In the genomic region with DNA sequence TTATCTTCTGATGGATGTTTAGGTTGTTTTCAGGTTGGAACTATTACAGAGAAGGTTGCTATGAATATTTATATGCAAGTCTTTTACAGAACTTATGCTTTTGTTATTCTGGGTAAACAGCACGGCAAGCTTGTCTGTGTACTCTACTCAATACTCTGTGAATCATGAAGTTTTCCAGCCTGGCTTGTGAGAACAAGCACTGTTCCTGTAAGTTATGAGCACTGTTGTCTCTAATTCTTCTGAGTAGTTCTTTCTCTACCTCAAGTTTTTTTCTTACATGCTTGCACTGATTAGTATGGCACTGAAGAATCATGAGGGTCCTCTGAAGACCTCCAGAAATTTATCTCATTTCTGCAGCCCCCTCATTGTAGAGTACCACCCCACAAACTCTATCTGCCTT, we compare ENCODE assay signal across 36 cellular contexts.
"Had no signal": no experiment of that assay in that cellular context is flagged by ENCODE, and none has a peak within 500 bp of the region (broad histone marks: within the 10 kb centered on the region; RNA-seq: fewer than 3 reads in every experiment).

No MANE protein-coding gene starts in this region.

- ATAC-seq: activated CD8-positive, alpha-beta T cell treated with anti-CD3 and anti-CD28 coated beads for 36 hours; activated naive CD8-positive, alpha-beta T cell treated with anti-CD3 and anti-CD28 coated beads, Interleukin-2, amount 50 U/mL, for 24 hours; activated T-cell treated with anti-CD3 and anti-CD28 coated beads, Interleukin-2, amount 50 U/mL, for 4 hours; activated T-cell treated with anti-CD3 and anti-CD28 coated beads, Interleukin-2, amount 50 U/mL, for 72 hours; activated T-helper 17 cell treated with anti-CD3 and anti-CD28 coated beads, Interleukin-2, amount 50 U/mL, for 72 hours had no signal

- DNase-seq: activated B cell treated with CpG ODN at 0.5 μM for 24 hours; activated CD4-positive, alpha-beta memory T cell treated with anti-CD3 and anti-CD28 coated beads for 36 hours; activated CD4-positive, alpha-beta T cell treated with anti-CD3 and anti-CD28 coated beads for 4 hours; activated CD4-positive, alpha-beta T cell treated with anti-CD3 and anti-CD28 coated beads, Interleukin-2, amount 10 ng/mL, durations not matched to agents 24 days and 14 days; activated CD4-positive, alpha-beta T cell treated with anti-CD3 and anti-CD28 coated beads, Interleukin-2, amount 50 U/mL, for 1 hour; activated CD4-positive, alpha-beta T cell treated with anti-CD3 and anti-CD28 coated beads, Interleukin-2, amount 50 U/mL, for 4 hours; activated CD4-positive, CD25-positive, alpha-beta regulatory T cell treated with anti-CD3 and anti-CD28 coated beads, Interleukin-2, amount 50 U/mL, for 72 hours; activated CD8-positive, alpha-beta memory T cell treated with anti-CD3 and anti-CD28 coated beads, Interleukin-2, amount 50 U/mL, for 4 hours; activated CD8-positive, alpha-beta T cell treated with anti-CD3 and anti-CD28 coated beads for 36 hours; activated effector memory CD4-positive, alpha-beta T cell treated with anti-CD3 and anti-CD28 coated beads, Interleukin-2, amount 50 U/mL, for 16 hours; activated gamma-delta T cell treated with Interleukin-2 at 50 U/mL for 16 hours; activated naive CD4-positive, alpha-beta T cell; activated naive CD4-positive, alpha-beta T cell treated with anti-CD3 and anti-CD28 coated beads for 36 hours; activated naive CD4-positive, alpha-beta T cell treated with anti-CD3 and anti-CD28 coated beads, Interleukin-2, amount 50 U/mL, for 16 hours; activated naive CD8-positive, alpha-beta T cell treated with anti-CD3 and anti-CD28 coated beads, Interleukin-2, amount 10 ng/mL, durations not matched to agents 7 days and 5 days; activated naive CD8-positive, alpha-beta T cell treated with anti-CD3 and anti-CD28 coated beads, Interleukin-2, amount 50 U/mL, for 24 hours; activated T-cell treated with anti-CD3 and anti-CD28 coated beads for 4 hours; activated T-cell treated with anti-CD3 and anti-CD28 coated beads, Interleukin-2, amount 50 U/mL, for 1 hour; activated T-cell treated with anti-CD3 and anti-CD28 coated beads, Interleukin-2, amount 50 U/mL, for 4 hours; activated T-cell treated with anti-CD3 and anti-CD28 coated beads, Interleukin-2, amount 50 U/mL, for 72 hours; amygdala; anterior cingulate cortex; caudate nucleus; cerebellar nuclear complex; T-helper 1 cell; T-helper 2 cell; T-helper 9 cell had no signal

- H3K27me3 ChIP-seq: ascending aorta had no signal

- H3K9me3 ChIP-seq: ascending aorta had no signal

- H3K4me3 ChIP-seq: ascending aorta had no signal

- H3K27ac Mint-ChIP-seq: activated B cell treated with CpG ODN at 0.5 μM for 24 hours; activated CD4-positive, alpha-beta memory T cell treated with anti-CD3 and anti-CD28 coated beads for 36 hours; activated CD4-positive, alpha-beta T cell treated with anti-CD3 and anti-CD28 coated beads, Interleukin-2, amount 10 ng/mL, durations not matched to agents 24 days and 14 days; activated CD8-positive, alpha-beta T cell treated with anti-CD3 and anti-CD28 coated beads for 36 hours; activated naive CD4-positive, alpha-beta T cell treated with anti-CD3 and anti-CD28 coated beads for 36 hours; activated naive CD8-positive, alpha-beta T cell; activated naive CD8-positive, alpha-beta T cell treated with anti-CD3 and anti-CD28 coated beads, Interleukin-2, amount 10 ng/mL, durations not matched to agents 7 days and 5 days; activated naive CD8-positive, alpha-beta T cell treated with anti-CD3 and anti-CD28 coated beads, Interleukin-2, amount 50 U/mL, for 24 hours; activated T-cell treated with anti-CD3 and anti-CD28 coated beads, Interleukin-2, amount 50 U/mL, for 72 hours; activated T-helper 1 cell treated with anti-CD3 and anti-CD28 coated beads, Interleukin-12 subunit alpha, Interleukin-12 subunit beta, Interleukin-2, Interleukin-4 antibody, amounts not matched to agents 30 ng/mL and 10 ng/mL and 1 ng/mL, durations not matched to agents 14 hours and 24 hours and 36 hours; activated T-helper 17 cell treated with anti-CD3 and anti-CD28 coated beads, Interleukin-2, amount 50 U/mL, for 72 hours; T-helper 1 cell treated with Interleukin-12 subunit alpha and Interleukin-12 subunit beta and Interleukin-4 antibody, amounts not matched to agents 30 μg/mL and 1 μg/mL, for 36 hours; T-helper 2 cell treated with Interferon-gamma antibody and Interleukin-4, amounts not matched to agents 5 μg/mL and 100 μg/mL, for 36 hours had no signal

- H3K4me1 Mint-ChIP-seq: activated B cell treated with CpG ODN at 0.5 μM for 24 hours; activated CD4-positive, alpha-beta T cell treated with anti-CD3 and anti-CD28 coated beads, Interleukin-2, amount 10 ng/mL, durations not matched to agents 24 days and 14 days; activated naive CD8-positive, alpha-beta T cell treated with anti-CD3 and anti-CD28 coated beads, Interleukin-2, amount 10 ng/mL, durations not matched to agents 7 days and 5 days; activated naive CD8-positive, alpha-beta T cell treated with anti-CD3 and anti-CD28 coated beads, Interleukin-2, amount 50 U/mL, for 24 hours; activated T-helper 17 cell treated with anti-CD3 and anti-CD28 coated beads, Interleukin-2, amount 50 U/mL, for 72 hours; central memory CD8-positive, alpha-beta T cell had no signal

- H3K36me3 Mint-ChIP-seq: activated CD4-positive, alpha-beta memory T cell treated with anti-CD3 and anti-CD28 coated beads for 36 hours; activated naive CD8-positive, alpha-beta T cell; activated naive CD8-positive, alpha-beta T cell treated with anti-CD3 and anti-CD28 coated beads, Interleukin-2, amount 10 ng/mL, durations not matched to agents 7 days and 5 days; brain had no signal

- H3K4me3 Mint-ChIP-seq: activated B cell treated with CpG ODN at 0.5 μM for 24 hours; activated CD4-positive, alpha-beta memory T cell treated with anti-CD3 and anti-CD28 coated beads for 36 hours; activated CD4-positive, alpha-beta T cell treated with anti-CD3 and anti-CD28 coated beads, Interleukin-2, amount 10 ng/mL, durations not matched to agents 24 days and 14 days; activated CD8-positive, alpha-beta T cell treated with anti-CD3 and anti-CD28 coated beads for 36 hours; activated naive CD4-positive, alpha-beta T cell treated with anti-CD3 and anti-CD28 coated beads for 36 hours; activated naive CD8-positive, alpha-beta T cell; activated naive CD8-positive, alpha-beta T cell treated with anti-CD3 and anti-CD28 coated beads, Interleukin-2, amount 10 ng/mL, durations not matched to agents 7 days and 5 days; activated naive CD8-positive, alpha-beta T cell treated with anti-CD3 and anti-CD28 coated beads, Interleukin-2, amount 50 U/mL, for 24 hours; activated T-cell treated with anti-CD3 and anti-CD28 coated beads, Interleukin-2, amount 50 U/mL, for 4 hours; activated T-cell treated with anti-CD3 and anti-CD28 coated beads, Interleukin-2, amount 50 U/mL, for 72 hours; activated T-helper 1 cell treated with anti-CD3 and anti-CD28 coated beads, Interleukin-12 subunit alpha, Interleukin-12 subunit beta, Interleukin-2, Interleukin-4 antibody, amounts not matched to agents 30 ng/mL and 10 ng/mL and 1 ng/mL, durations not matched to agents 14 hours and 24 hours and 36 hours; activated T-helper 17 cell treated with anti-CD3 and anti-CD28 coated beads, Interleukin-2, amount 50 U/mL, for 72 hours; brain; central memory CD8-positive, alpha-beta T cell; T-helper 1 cell treated with Interleukin-12 subunit alpha and Interleukin-12 subunit beta and Interleukin-4 antibody, amounts not matched to agents 30 μg/mL and 1 μg/mL, for 36 hours; T-helper 2 cell treated with Interferon-gamma antibody and Interleukin-4, amounts not matched to agents 5 μg/mL and 100 μg/mL, for 36 hours had no signal

- H3K36me3 ChIP-seq: ascending aorta had no signal

- H3K27me3 Mint-ChIP-seq: activated B cell treated with CpG ODN at 0.5 μM for 24 hours; activated CD4-positive, alpha-beta memory T cell treated with anti-CD3 and anti-CD28 coated beads for 36 hours; activated CD4-positive, alpha-beta T cell treated with anti-CD3 and anti-CD28 coated beads, Interleukin-2, amount 10 ng/mL, durations not matched to agents 24 days and 14 days; activated CD8-positive, alpha-beta T cell treated with anti-CD3 and anti-CD28 coated beads for 36 hours; activated naive CD8-positive, alpha-beta T cell; activated naive CD8-positive, alpha-beta T cell treated with anti-CD3 and anti-CD28 coated beads, Interleukin-2, amount 50 U/mL, for 24 hours; activated T-helper 17 cell treated with anti-CD3 and anti-CD28 coated beads, Interleukin-2, amount 50 U/mL, for 72 hours; brain; central memory CD8-positive, alpha-beta T cell had no signal

- H3K27ac ChIP-seq: ascending aorta, VCaP had no signal

- H3K9me3 Mint-ChIP-seq: activated B cell treated with CpG ODN at 0.5 μM for 24 hours; activated CD4-positive, alpha-beta memory T cell treated with anti-CD3 and anti-CD28 coated beads for 36 hours; activated CD4-positive, alpha-beta T cell treated with anti-CD3 and anti-CD28 coated beads, Interleukin-2, amount 10 ng/mL, durations not matched to agents 24 days and 14 days; activated CD8-positive, alpha-beta T cell treated with anti-CD3 and anti-CD28 coated beads for 36 hours; activated naive CD4-positive, alpha-beta T cell treated with anti-CD3 and anti-CD28 coated beads for 36 hours; activated naive CD8-positive, alpha-beta T cell treated with anti-CD3 and anti-CD28 coated beads, Interleukin-2, amount 10 ng/mL, durations not matched to agents 7 days and 5 days; activated naive CD8-positive, alpha-beta T cell treated with anti-CD3 and anti-CD28 coated beads, Interleukin-2, amount 50 U/mL, for 24 hours; activated T-cell treated with anti-CD3 and anti-CD28 coated beads, Interleukin-2, amount 50 U/mL, for 4 hours; activated T-cell treated with anti-CD3 and anti-CD28 coated beads, Interleukin-2, amount 50 U/mL, for 72 hours; activated T-helper 1 cell treated with anti-CD3 and anti-CD28 coated beads, Interleukin-12 subunit alpha, Interleukin-12 subunit beta, Interleukin-2, Interleukin-4 antibody, amounts not matched to agents 30 ng/mL and 10 ng/mL and 1 ng/mL, durations not matched to agents 14 hours and 24 hours and 36 hours; activated T-helper 17 cell treated with anti-CD3 and anti-CD28 coated beads, Interleukin-2, amount 50 U/mL, for 72 hours; brain; central memory CD8-positive, alpha-beta T cell; T-helper 1 cell treated with Interleukin-12 subunit alpha and Interleukin-12 subunit beta and Interleukin-4 antibody, amounts not matched to agents 30 μg/mL and 1 μg/mL, for 36 hours; T-helper 2 cell treated with Interferon-gamma antibody and Interleukin-4, amounts not matched to agents 5 μg/mL and 100 μg/mL, for 36 hours had no signal
